In genomic region chr20:57688864-57689263, GRCh38 we compare ENCODE assay signal across 14 cellular contexts. TPM values are rescaled to one million over a fixed set of nuclear protein-coding genes. Genes with fewer than 3 reads are reported as not detected.
DNase-seq lines count a peak whose midpoint lies in the region; ATAC-seq, FAIRE-seq and TF ChIP-seq lines count a peak whose summit lies in the region.
"Had no signal": no experiment of that assay in that cellular context is flagged by ENCODE, and none has a peak within 500 bp of the region (broad histone marks: within the 10 kb centered on the region; RNA-seq: fewer than 3 reads in every experiment).

No MANE protein-coding gene starts in this region.

- H3K4me2 ChIP-seq in A549: peak overlapping the region; percentile 36; the same call in 1 of the 3 replicates
- H3K4me2 ChIP-seq: KMS-11 had no signal

- H3K9me3 ChIP-seq in A549: no peaks in the 10 kb centered on the region
- no peaks in the 10 kb centered on the region for H3K9me3 ChIP-seq in RWPE2 (ENCODE audit: severe bottlenecking)
- H3K9me3 ChIP-seq in ovary: no peaks in the 10 kb centered on the region
- H3K9me3 ChIP-seq: testis had no signal

- ATAC-seq in A549 (no peak), RWPE2 (ENCODE audit: low read depth) (no peak), HG03520 (IDR thresholded peaks at IDR 0.05; ENCODE audit: unreplicated experiment) (no peak), GM18858 (IDR thresholded peaks at IDR 0.05; ENCODE audit: unreplicated experiment) (no peak)

- TF ChIP-seq CTCF in A549 (IDR thresholded peaks at IDR 0.05) (no peak), RWPE2 (IDR thresholded peaks at IDR 0.05; ENCODE audit: poor library complexity, severe bottlenecking) (no peak), ovary (IDR thresholded peaks at IDR 0.05) (no peak)

- TF ChIP-seq RAD21 in A549 (conservative IDR thresholded peaks at IDR 0.05 in 1 of 2, IDR thresholded peaks at IDR 0.05 in 1 of 2): no peak

- intact Hi-C loops in ovary (cut with DNase I): no loop called here

- H3K27ac ChIP-seq in A549: peak overlapping the region in 1 of 2 experiments; percentile 97; a peak in 2 of 6 replicates
- peak overlapping the region; percentile 100 for H3K27ac ChIP-seq in RWPE2 (ENCODE audit: poor library complexity, severe bottlenecking)
- no peak overlapping the region for H3K27ac ChIP-seq in ovary
- H3K27ac ChIP-seq: HL-60, KMS-11, testis had no signal

- no peak for FAIRE-seq in A549 (lab: Jason Lieb, UNC)

- WGBS in A549 (ENCODE audit: missing lambda C conversion rate): 85% methylated on average over 15 of the region's 16 CpGs
- WGBS in ovary, 3 donors: 42 to 58% (median 48%) methylated on average over 16 of the region's 16 CpGs

- DNase-seq in A549 (ENCODE audit: low read depth in 1 of 2, low spot score in 1 of 2): no peak
- DNase-seq in RWPE2 (ENCODE audit: low spot score): no peak
- peak; percentile 55 for DNase-seq in globus pallidus (ENCODE audit: low spot score)
- peak in 4 of 5 donors; percentile 42 to 77 (median 58) for DNase-seq in ovary
- no peak for DNase-seq in Kasumi-1 (lab: John Stamatoyannopoulos, UW)
- DNase-seq in islet precursor cell: no peak
- DNase-seq: activated B cell treated with CpG ODN at 0.5 μM for 24 hours, activated gamma-delta T cell, NCI-H1436, testis had no signal

- H3K4me3 ChIP-seq in A549: no peak overlapping the region
- H3K4me3 ChIP-seq in RWPE2 (ENCODE audit: severe bottlenecking): no peak overlapping the region
- no peak overlapping the region for H3K4me3 ChIP-seq in ovary
- H3K4me3 ChIP-seq: testis had no signal

- POLR2A ChIA-PET in A549 (lab: Yijun Ruan, JAX): no interaction called here

- CTCF ChIA-PET in A549 (lab: Yijun Ruan, JAX): interaction anchor here (1.7 kb wide), 1 partner anchor 20 kb away, joined by 5 read pairs; no protein-coding TSS in a partner anchor

- TF ChIP-seq POLR2A in A549 (IDR thresholded peaks at IDR 0.05; ENCODE audit: low read length) (no peak), ovary (IDR thresholded peaks at IDR 0.05) (no peak)

- H3K27me3 ChIP-seq in RWPE2 (ENCODE audit: insufficient read depth, poor library complexity, severe bottlenecking) (no peaks in the 10 kb centered on the region), ovary (no peaks in the 10 kb centered on the region)
- H3K27me3 ChIP-seq: testis had no signal

- H3K4me1 ChIP-seq in A549 (peaks cover 100% of the 10 kb centered on the region), RWPE2 (ENCODE audit: insufficient read depth, poor library complexity, severe bottlenecking) (peaks cover 89% of the 10 kb centered on the region), ovary (ENCODE audit: insufficient read depth) (peaks cover 29% of the 10 kb centered on the region)

- TF ChIP-seq EP300 in A549 (IDR thresholded peaks at IDR 0.05) (no peak), ovary (IDR thresholded peaks at IDR 0.05) (no peak)

- peaks cover 72% of the 10 kb centered on the region for H3K36me3 ChIP-seq in RWPE2 (ENCODE audit: low read depth)
- H3K36me3 ChIP-seq in ovary: no peaks in the 10 kb centered on the region

TF ChIP-seq in A549, 52 proteins besides CTCF, POLR2A, EP300 and RAD21:
- TF ChIP-seq RCOR1 (IDR thresholded peaks at IDR 0.05; ENCODE audit: low read depth, low read length): no peak
- TF ChIP-seq BHLHE40 (IDR thresholded peaks at IDR 0.05; ENCODE audit: low read depth, low read length): no peak
- TF ChIP-seq MAFK (IDR thresholded peaks at IDR 0.05; ENCODE audit: partially characterized antibody): no peak

RNA-seq across cellular contexts. Expression of gene PMEPA1, which starts 21.0 kb away (rescaled TPM):
- polyA plus RNA-seq in A549 (2011; rRNA removed) (131 and 150 TPM in 2 replicates), A549 (2017; fragmentation: RNase III; extraction: RNeasy Plus Mini Kit Qiagen cat#74134 plus additional on column Dnase treatment) (114 to 152 TPM (median 147 TPM) in 3 replicates), ovary (10 to 100 TPM; 14.6 to 28.5 TPM)
- polyA plus RNA-seq in A549 (2012; cell fraction: cytosol; rRNA removed): 145 and 229 TPM in 2 replicates
- 263 and 339 TPM in 2 replicates for polyA plus RNA-seq in A549 (2012; cell fraction: nucleus; rRNA removed)
- polyA minus RNA-seq in A549 (2011; rRNA and poly(A)+ RNA removed): 151 and 188 TPM in 2 replicates
- total RNA-seq in ovary: 10 to 100 TPM in 5 of 7 donors, 1 to 10 TPM in 2; 2.7 to 73.4 (median 17.6) TPM

Comparison
In these comparisons a context has a peak if more than half of its experiments do, and no peak if none do; other contexts are left out.
1. DNase-seq: peak in globus pallidus (single experiment) and ovary (4 of 5); none in A549 (0 of 2), RWPE2 (single experiment), Kasumi-1 (0 of 2) and islet precursor cell (single experiment).